In genomic region chr3:150972379-150972985, GRCh38 we compare ENCODE assay signal across 32 cellular contexts. TPM values are rescaled to one million over a fixed set of nuclear protein-coding genes. Genes with fewer than 3 reads are reported as not detected.
DNase-seq lines count a peak whose midpoint lies in the region; ATAC-seq and TF ChIP-seq lines count a peak whose summit lies in the region.
"Had no signal": no experiment of that assay in that cellular context is flagged by ENCODE, and none has a peak within 500 bp of the region (broad histone marks: within the 10 kb centered on the region; RNA-seq: fewer than 3 reads in every experiment).

Gene CLRN1 (minus strand): TSS chr3:150972727. CDS start chr3:150972708, 19 bp downstream.

- H3K4me3 ChIP-seq in Caco-2 (ENCODE audit: low read depth, low read length), result no peak within 1 kb of the TSS
- 0 out of 2 replicates have a peak within 1 kb of the TSS, but pooled peaks have one; percentile 7 for H3K4me3 ChIP-seq in HUES6 (ENCODE audit: low read depth, low read length)
- no peak within 1 kb of the TSS for H3K4me3 ChIP-seq in fibroblast of pulmonary artery (replicated peaks; ENCODE audit: low read depth, low read length)
- H3K4me3 ChIP-seq in neural cell (ENCODE audit: low read length), result peak within 1 kb of the TSS; percentile 3
- H3K4me3 ChIP-seq: colonic mucosa, pancreas, spleen, thoracic aorta had no signal

- H4K20me1 ChIP-seq in neural cell (ENCODE audit: insufficient read depth), result no peaks in the 10 kb centered on the region

- CTCF ChIA-PET in Caco-2 (lab: Charles Lee), result no interaction called here

- no peaks in the 10 kb centered on the region for H3K79me2 ChIP-seq in neural cell (replicated peaks; ENCODE audit: insufficient read depth, low read length)

- H3K36me3 ChIP-seq in Caco-2 (ENCODE audit: control insufficient read depth, insufficient read depth, low read length) (no peaks in the 10 kb centered on the region), HUES6 (ENCODE audit: control insufficient read depth, insufficient read depth, low read length) (no peaks in the 10 kb centered on the region), neural cell (ENCODE audit: insufficient read depth, low read length) (no peaks in the 10 kb centered on the region)
- H3K36me3 ChIP-seq: colonic mucosa, pancreas, spleen, thoracic aorta had no signal

- no peak within 1 kb of the TSS for H3K4me2 ChIP-seq in neural cell (ENCODE audit: low read length)

- no peak within 1 kb of the TSS for H2AFZ ChIP-seq in neural cell (ENCODE audit: low read depth, low read length)

- intact Hi-C loops in Caco-2 (cut with micrococcal nuclease; ENCODE audit: unreplicated experiment), result no loop called here

- H3F3A ChIP-seq in neural cell (ENCODE audit: insufficient read depth, low read length, poor library complexity, severe bottlenecking), result peaks cover 3% of the 10 kb centered on the region

- no peak for ATAC-seq in HG03565 (IDR thresholded peaks at IDR 0.05; ENCODE audit: unreplicated experiment)
- ATAC-seq: natural killer cell, pancreas had no signal

- H3K4me1 ChIP-seq in Caco-2, result peaks cover 12% of the 10 kb centered on the region
- H3K4me1 ChIP-seq in HUES6 (ENCODE audit: control insufficient read depth, insufficient read depth, low read length), result peaks cover 41% of the 10 kb centered on the region
- H3K4me1 ChIP-seq: colonic mucosa, pancreas, spleen had no signal

- H3K27ac ChIP-seq in HUES6 (ENCODE audit: low read depth, low read length) (peak within 1 kb of the TSS; percentile 23; the same call in 1 of the 2 replicates), neural cell (ENCODE audit: low read length) (peak within 1 kb of the TSS; percentile 95)
- H3K27ac ChIP-seq: colonic mucosa, epithelial cell of prostate, pancreas, spleen, thoracic aorta had no signal

- no peak within 1 kb of the TSS for H3K9ac ChIP-seq in HUES6 (ENCODE audit: low read length)
- H3K9ac ChIP-seq in neural cell (ENCODE audit: low read length), result no peak within 1 kb of the TSS

- no peak for TF ChIP-seq RAD21 in neural cell (conservative IDR thresholded peaks at IDR 0.05)

- peaks cover 11% of the 10 kb centered on the region for H3K4me1 Mint-ChIP-seq in Caco-2 (ENCODE audit: low read depth, unreplicated experiment)
- H3K4me1 Mint-ChIP-seq: activated CD4-positive, alpha-beta T cell treated with anti-CD3 and anti-CD28 coated beads, Interleukin-2, amount 10 ng/mL, durations not matched to agents 7 days and 5 days; IgD-negative memory B cell; natural killer cell had no signal

- DNase-seq in Caco-2, result peak in 1 of 2 experiments; percentile 5
- peak; percentile 2 for DNase-seq in fibroblast of pulmonary artery (ENCODE audit: low read depth)
- no peak for DNase-seq in NCI-H524 treated with DMSO at 0.1 percent for 48 hours (lab: John Stamatoyannopoulos, UW)
- DNase-seq in GM03348 (ENCODE audit: low spot score), result no peak
- DNase-seq in activated gamma-delta T cell treated with Interleukin-2 at 50 U/mL for 16 hours, result no peak
- DNase-seq: activated CD4-positive, alpha-beta T cell treated with anti-CD3 and anti-CD28 coated beads, Interleukin-2, amount 10 ng/mL, durations not matched to agents 7 days and 5 days; activated effector memory CD4-positive, alpha-beta T cell treated with Interleukin-2 at 50 U/mL for 16 hours; anterior cingulate cortex; CD4-positive, CD25-positive, alpha-beta regulatory T cell; colonic mucosa; effector CD4-positive, alpha-beta T cell; H7; kidney; natural killer cell; NCI-H2107; NCI-H446; NCI-H82; pancreas; SIG-M5; spleen; stimulated activated CD4-positive, alpha-beta T cell treated with anti-CD3 and anti-CD28 coated beads, Interleukin-2, amount 100 ng/mL, for 24 hours had no signal

- H3K27me3 ChIP-seq in Caco-2 (replicated peaks; ENCODE audit: control insufficient read depth, insufficient read depth, low read length), result no peaks in the 10 kb centered on the region
- no peaks in the 10 kb centered on the region for H3K27me3 ChIP-seq in HUES6 (ENCODE audit: control insufficient read depth, insufficient read depth, low read length)
- H3K27me3 ChIP-seq in neural cell (ENCODE audit: insufficient read depth, low read depth, low read length), result no peaks in the 10 kb centered on the region
- H3K27me3 ChIP-seq: colonic mucosa, pancreas had no signal

- no peak for TF ChIP-seq EP300 in neural cell (conservative IDR thresholded peaks at IDR 0.05; ENCODE audit: poor library complexity, severe bottlenecking)

- no TSS peak for BruUV-seq in Caco-2 (replicated peaks; lab: Mats Ljungman, UMichigan)

- H3K9me3 ChIP-seq in Caco-2, result no peaks in the 10 kb centered on the region
- no peaks in the 10 kb centered on the region for H3K9me3 ChIP-seq in HUES6 (ENCODE audit: control insufficient read depth, insufficient read depth, low read depth, low read length)
- H3K9me3 ChIP-seq in neural cell (ENCODE audit: low read length), result no peaks in the 10 kb centered on the region
- H3K9me3 ChIP-seq: colonic mucosa, pancreas, spleen, thoracic aorta had no signal

- H3K9me3 Mint-ChIP-seq in Caco-2 (ENCODE audit: unreplicated experiment), result no peaks in the 10 kb centered on the region
- H3K9me3 Mint-ChIP-seq: activated CD4-positive, alpha-beta T cell treated with anti-CD3 and anti-CD28 coated beads, Interleukin-2, amount 10 ng/mL, durations not matched to agents 7 days and 5 days; IgD-negative memory B cell; natural killer cell; stimulated activated naive CD8-positive, alpha-beta T cell treated with anti-CD3 and anti-CD28 coated beads, Interleukin-15, Interleukin-2, amounts not matched to agents 100 ng/mL and 50 ng/mL, for 24 hours had no signal

- H3K4me3 Mint-ChIP-seq in Caco-2 (ENCODE audit: unreplicated experiment), result peak within 1 kb of the TSS; percentile 6
- H3K4me3 Mint-ChIP-seq: activated CD4-positive, alpha-beta T cell treated with anti-CD3 and anti-CD28 coated beads, Interleukin-2, amount 10 ng/mL, durations not matched to agents 7 days and 5 days; activated naive CD8-positive, alpha-beta T cell; CD4-positive, CD25-positive, alpha-beta regulatory T cell; IgD-negative memory B cell; natural killer cell; stimulated activated naive CD8-positive, alpha-beta T cell treated with anti-CD3 and anti-CD28 coated beads, Interleukin-15, Interleukin-2, amounts not matched to agents 100 ng/mL and 50 ng/mL, for 24 hours had no signal

- H3K36me3 Mint-ChIP-seq in Caco-2 (ENCODE audit: insufficient read depth, unreplicated experiment), result no peaks in the 10 kb centered on the region
- H3K36me3 Mint-ChIP-seq: activated naive CD8-positive, alpha-beta T cell; CD4-positive, CD25-positive, alpha-beta regulatory T cell; IgD-negative memory B cell; natural killer cell had no signal

- H3K9me2 ChIP-seq in neural cell (ENCODE audit: insufficient read depth, low read length), result no peaks in the 10 kb centered on the region

- no peak for TF ChIP-seq CTCF in Caco-2 (IDR thresholded peaks at IDR 0.05; ENCODE audit: insufficient read depth in 1 of 2, low read depth in 1 of 2, low read length in 1 of 2, severe bottlenecking in 1 of 2, unreplicated experiment in 1 of 2)
- no peak for TF ChIP-seq CTCF in fibroblast of pulmonary artery (IDR thresholded peaks at IDR 0.05; ENCODE audit: low read length, missing control alignments)
- TF ChIP-seq CTCF in neural cell (IDR thresholded peaks at IDR 0.05; ENCODE audit: poor library complexity, severe bottlenecking), result no peak

- peaks cover 12% of the 10 kb centered on the region for H3K27me3 Mint-ChIP-seq in Caco-2 (ENCODE audit: insufficient read depth, unreplicated experiment)

- H3K27ac Mint-ChIP-seq in Caco-2 (ENCODE audit: unreplicated experiment), result no peak within 1 kb of the TSS
- H3K27ac Mint-ChIP-seq: activated CD4-positive, alpha-beta T cell treated with anti-CD3 and anti-CD28 coated beads, Interleukin-2, amount 10 ng/mL, durations not matched to agents 7 days and 5 days; activated naive CD8-positive, alpha-beta T cell; CD4-positive, CD25-positive, alpha-beta regulatory T cell; IgD-negative memory B cell; natural killer cell; stimulated activated naive CD8-positive, alpha-beta T cell treated with anti-CD3 and anti-CD28 coated beads, Interleukin-15, Interleukin-2, amounts not matched to agents 100 ng/mL and 50 ng/mL, for 24 hours had no signal

- POLR2A ChIA-PET in Caco-2 (lab: Charles Lee), result no interaction called here

TF ChIP-seq in neural cell, 6 proteins besides CTCF, POLR2A, EP300 and RAD21:
- TF ChIP-seq REST (IDR thresholded peaks at IDR 0.05; ENCODE audit: borderline replicate concordance) (no peak), MXI1 (conservative IDR thresholded peaks at IDR 0.05; ENCODE audit: poor library complexity, severe bottlenecking) (no peak), SMC3 (conservative IDR thresholded peaks at IDR 0.05; ENCODE audit: poor library complexity) (no peak), TAF1 (IDR thresholded peaks at IDR 0.05; ENCODE audit: low read depth) (no peak), POLR2AphosphoS5 (IDR thresholded peaks at IDR 0.05) (no peak), EZH2 (IDR thresholded peaks at IDR 0.05; ENCODE audit: borderline replicate concordance, insufficient read depth, low read length, poor library complexity, severe bottlenecking) (no peak)

RNA-seq across cellular contexts. Expression of gene CLRN1, which starts in this region (rescaled TPM):
- not detected in 2 replicates for total RNA-seq in Caco-2 (2022)
- polyA plus RNA-seq in neural cell, result 0.18 and 0.27 TPM in 2 replicates
- polyA minus RNA-seq in neural cell, result not detected in 2 replicates
- total RNA-seq: activated CD4-positive, alpha-beta T cell treated with anti-CD3 and anti-CD28 coated beads, Interleukin-2, amount 10 ng/mL, durations not matched to agents 7 days and 5 days; activated CD8-positive, alpha-beta memory T cell treated with anti-CD3 and anti-CD28 coated beads for 36 hours; bronchial epithelial cell; CD4-positive, CD25-positive, alpha-beta regulatory T cell; colonic mucosa; kidney; liver; natural killer cell; pancreas; spleen; thoracic aorta had no signal
- polyA plus RNA-seq: CD4-positive, CD25-positive, alpha-beta regulatory T cell; IgD-negative memory B cell; liver; pancreas; spleen had no signal

Comparison
In these comparisons a context has a peak if more than half of its experiments do, and no peak if none do; other contexts are left out.
1. H3K4me3 ChIP-seq: peak in HUES6 (single experiment) and neural cell (single experiment); none in Caco-2 (single experiment) and fibroblast of pulmonary artery (single experiment).